ENCODE assay signal across 39 cellular contexts in genomic region chr17:56452469-56452868, GRCh38.
"Had no signal": no experiment of that assay in that cellular context is flagged by ENCODE, and none has a peak within 500 bp of the region (broad histone marks: within the 10 kb centered on the region; RNA-seq: fewer than 3 reads in every experiment).

No MANE protein-coding gene starts in this region.

- H3K27me3 Mint-ChIP-seq: brain had no signal

- H3K4me3 Mint-ChIP-seq: activated CD4-positive, alpha-beta memory T cell treated with anti-CD3 and anti-CD28 coated beads, Interleukin-2, amount 10 ng/mL, durations not matched to agents 7 days and 5 days; activated CD4-positive, alpha-beta T cell treated with anti-CD3 and anti-CD28 coated beads for 36 hours; activated CD4-positive, alpha-beta T cell treated with anti-CD3 and anti-CD28 coated beads, Interleukin-2, amount 10 ng/mL, durations not matched to agents 7 days and 5 days; activated CD8-positive, alpha-beta memory T cell treated with anti-CD3 and anti-CD28 coated beads, Interleukin-2, amount 10 ng/mL, durations not matched to agents 7 days and 5 days; activated CD8-positive, alpha-beta T cell treated with anti-CD3 and anti-CD28 coated beads, Interleukin-2, amount 10 ng/mL, durations not matched to agents 7 days and 5 days; activated naive CD4-positive, alpha-beta T cell treated with anti-CD3 and anti-CD28 coated beads, Interleukin-2, amount 10 ng/mL, durations not matched to agents 7 days and 5 days; activated naive CD4-positive, alpha-beta T cell treated with anti-CD3 and anti-CD28 coated beads, Interleukin-2, amount 50 U/mL, for 24 hours; activated naive CD8-positive, alpha-beta T cell; activated naive CD8-positive, alpha-beta T cell treated with anti-CD3 and anti-CD28 coated beads, Interleukin-2, amount 10 ng/mL, durations not matched to agents 7 days and 5 days; activated naive CD8-positive, alpha-beta T cell treated with anti-CD3 and anti-CD28 coated beads, Interleukin-2, amount 50 U/mL, for 24 hours; activated T-cell treated with anti-CD3 and anti-CD28 coated beads, Interleukin-2, amount 50 U/mL, for 24 hours; brain; central memory CD8-positive, alpha-beta T cell; T-helper 1 cell treated with Interleukin-12 subunit alpha and Interleukin-12 subunit beta and Interleukin-4 antibody, amounts not matched to agents 30 μg/mL and 1 μg/mL, for 36 hours; T-helper 2 cell treated with Interferon-gamma antibody and Interleukin-4, amounts not matched to agents 5 μg/mL and 100 μg/mL, for 36 hours had no signal

- H3K9me3 ChIP-seq: ascending aorta had no signal

- H3K36me3 Mint-ChIP-seq: activated CD8-positive, alpha-beta memory T cell treated with anti-CD3 and anti-CD28 coated beads, Interleukin-2, amount 10 ng/mL, durations not matched to agents 7 days and 5 days; activated naive CD4-positive, alpha-beta T cell treated with anti-CD3 and anti-CD28 coated beads, Interleukin-2, amount 10 ng/mL, durations not matched to agents 7 days and 5 days; activated naive CD8-positive, alpha-beta T cell; activated naive CD8-positive, alpha-beta T cell treated with anti-CD3 and anti-CD28 coated beads, Interleukin-2, amount 10 ng/mL, durations not matched to agents 7 days and 5 days; brain had no signal

- H3K36me3 ChIP-seq: ascending aorta, cardiac muscle cell had no signal

- H3K27ac Mint-ChIP-seq: activated CD4-positive, alpha-beta memory T cell treated with anti-CD3 and anti-CD28 coated beads, Interleukin-2, amount 10 ng/mL, durations not matched to agents 7 days and 5 days; activated CD4-positive, alpha-beta T cell treated with anti-CD3 and anti-CD28 coated beads for 36 hours; activated CD4-positive, alpha-beta T cell treated with anti-CD3 and anti-CD28 coated beads, Interleukin-2, amount 10 ng/mL, durations not matched to agents 7 days and 5 days; activated CD8-positive, alpha-beta memory T cell treated with anti-CD3 and anti-CD28 coated beads, Interleukin-2, amount 10 ng/mL, durations not matched to agents 7 days and 5 days; activated CD8-positive, alpha-beta T cell treated with anti-CD3 and anti-CD28 coated beads, Interleukin-2, amount 10 ng/mL, durations not matched to agents 7 days and 5 days; activated naive CD4-positive, alpha-beta T cell treated with anti-CD3 and anti-CD28 coated beads, Interleukin-2, amount 10 ng/mL, durations not matched to agents 7 days and 5 days; activated naive CD4-positive, alpha-beta T cell treated with anti-CD3 and anti-CD28 coated beads, Interleukin-2, amount 50 U/mL, for 24 hours; activated naive CD8-positive, alpha-beta T cell; activated naive CD8-positive, alpha-beta T cell treated with anti-CD3 and anti-CD28 coated beads, Interleukin-2, amount 10 ng/mL, durations not matched to agents 7 days and 5 days; activated naive CD8-positive, alpha-beta T cell treated with anti-CD3 and anti-CD28 coated beads, Interleukin-2, amount 50 U/mL, for 24 hours; activated T-cell treated with anti-CD3 and anti-CD28 coated beads, Interleukin-2, amount 50 U/mL, for 24 hours; activated T-helper 2 cell treated with anti-CD3 and anti-CD28 coated beads, Interferon-gamma antibody, Interleukin-2, Interleukin-4, amounts not matched to agents 10 μg/mL and 5 μg/mL and 100 μg/mL, durations not matched to agents 14 hours and 24 hours and 36 hours; brain; T-helper 1 cell treated with Interleukin-12 subunit alpha and Interleukin-12 subunit beta and Interleukin-4 antibody, amounts not matched to agents 30 μg/mL and 1 μg/mL, for 36 hours; T-helper 2 cell treated with Interferon-gamma antibody and Interleukin-4, amounts not matched to agents 5 μg/mL and 100 μg/mL, for 36 hours had no signal

- ATAC-seq: activated CD4-positive, alpha-beta T cell treated with anti-CD3 and anti-CD28 coated beads for 36 hours; activated CD4-positive, CD25-positive, alpha-beta regulatory T cell treated with anti-CD3 and anti-CD28 coated beads, Interleukin-2, amount 50 U/mL, for 24 hours; activated CD8-positive, alpha-beta memory T cell treated with anti-CD3 and anti-CD28 coated beads, Interleukin-2, amount 10 ng/mL, durations not matched to agents 7 days and 5 days; activated CD8-positive, alpha-beta T cell treated with anti-CD3 and anti-CD28 coated beads, Interleukin-2, amount 10 ng/mL, durations not matched to agents 7 days and 5 days; activated naive CD8-positive, alpha-beta T cell treated with anti-CD3 and anti-CD28 coated beads, Interleukin-2, amount 50 U/mL, for 24 hours had no signal

- H3K4me3 ChIP-seq: ascending aorta, cardiac muscle cell had no signal

- H3K27me3 ChIP-seq: ascending aorta, cardiac muscle cell had no signal

- H3K4me1 Mint-ChIP-seq: activated CD4-positive, alpha-beta memory T cell treated with anti-CD3 and anti-CD28 coated beads, Interleukin-2, amount 10 ng/mL, durations not matched to agents 7 days and 5 days; activated CD4-positive, alpha-beta T cell treated with anti-CD3 and anti-CD28 coated beads for 36 hours; activated CD4-positive, alpha-beta T cell treated with anti-CD3 and anti-CD28 coated beads, Interleukin-2, amount 10 ng/mL, durations not matched to agents 7 days and 5 days; activated CD8-positive, alpha-beta memory T cell treated with anti-CD3 and anti-CD28 coated beads, Interleukin-2, amount 10 ng/mL, durations not matched to agents 7 days and 5 days; activated naive CD4-positive, alpha-beta T cell treated with anti-CD3 and anti-CD28 coated beads, Interleukin-2, amount 10 ng/mL, durations not matched to agents 7 days and 5 days; activated naive CD4-positive, alpha-beta T cell treated with anti-CD3 and anti-CD28 coated beads, Interleukin-2, amount 50 U/mL, for 24 hours; activated naive CD8-positive, alpha-beta T cell treated with anti-CD3 and anti-CD28 coated beads, Interleukin-2, amount 10 ng/mL, durations not matched to agents 7 days and 5 days; activated naive CD8-positive, alpha-beta T cell treated with anti-CD3 and anti-CD28 coated beads, Interleukin-2, amount 50 U/mL, for 24 hours; central memory CD8-positive, alpha-beta T cell had no signal

- H3K9me3 Mint-ChIP-seq: activated CD4-positive, alpha-beta memory T cell treated with anti-CD3 and anti-CD28 coated beads, Interleukin-2, amount 10 ng/mL, durations not matched to agents 7 days and 5 days; activated CD4-positive, alpha-beta T cell treated with anti-CD3 and anti-CD28 coated beads, Interleukin-2, amount 10 ng/mL, durations not matched to agents 7 days and 5 days; activated naive CD4-positive, alpha-beta T cell treated with anti-CD3 and anti-CD28 coated beads, Interleukin-2, amount 10 ng/mL, durations not matched to agents 7 days and 5 days; activated naive CD8-positive, alpha-beta T cell treated with anti-CD3 and anti-CD28 coated beads, Interleukin-2, amount 10 ng/mL, durations not matched to agents 7 days and 5 days; activated naive CD8-positive, alpha-beta T cell treated with anti-CD3 and anti-CD28 coated beads, Interleukin-2, amount 50 U/mL, for 24 hours; activated T-cell treated with anti-CD3 and anti-CD28 coated beads, Interleukin-2, amount 50 U/mL, for 24 hours; activated T-helper 2 cell treated with anti-CD3 and anti-CD28 coated beads, Interferon-gamma antibody, Interleukin-2, Interleukin-4, amounts not matched to agents 10 μg/mL and 5 μg/mL and 100 μg/mL, durations not matched to agents 14 hours and 24 hours and 36 hours; central memory CD8-positive, alpha-beta T cell; T-helper 1 cell treated with Interleukin-12 subunit alpha and Interleukin-12 subunit beta and Interleukin-4 antibody, amounts not matched to agents 30 μg/mL and 1 μg/mL, for 36 hours; T-helper 2 cell treated with Interferon-gamma antibody and Interleukin-4, amounts not matched to agents 5 μg/mL and 100 μg/mL, for 36 hours had no signal

- DNase-seq: activated CD4-positive, alpha-beta memory T cell treated with anti-CD3 and anti-CD28 coated beads, Interleukin-2, amount 10 ng/mL, durations not matched to agents 7 days and 5 days; activated CD4-positive, alpha-beta T cell treated with anti-CD3 and anti-CD28 coated beads for 1 hour; activated CD4-positive, alpha-beta T cell treated with anti-CD3 and anti-CD28 coated beads for 36 hours; activated CD4-positive, alpha-beta T cell treated with anti-CD3 and anti-CD28 coated beads for 48 hours; activated CD4-positive, alpha-beta T cell treated with anti-CD3 and anti-CD28 coated beads, Interleukin-2, amount 10 ng/mL, durations not matched to agents 7 days and 5 days; activated CD4-positive, alpha-beta T cell treated with anti-CD3 and anti-CD28 coated beads, Interleukin-2, amount 50 U/mL, for 48 hours; activated CD4-positive, CD25-positive, alpha-beta regulatory T cell; activated CD8-positive, alpha-beta memory T cell treated with anti-CD3 and anti-CD28 coated beads for 24 hours; activated CD8-positive, alpha-beta memory T cell treated with anti-CD3 and anti-CD28 coated beads, Interleukin-2, amount 10 ng/mL, durations not matched to agents 7 days and 5 days; activated CD8-positive, alpha-beta memory T cell treated with anti-CD3 and anti-CD28 coated beads, Interleukin-2, amount 50 U/mL, for 48 hours; activated CD8-positive, alpha-beta T cell treated with anti-CD3 and anti-CD28 coated beads, Interleukin-2, amount 10 ng/mL, durations not matched to agents 7 days and 5 days; activated effector memory CD4-positive, alpha-beta T cell treated with Interleukin-2 at 50 U/mL for 16 hours; activated gamma-delta T cell; activated naive CD4-positive, alpha-beta T cell treated with anti-CD3 and anti-CD28 coated beads, Interleukin-2, amount 10 ng/mL, durations not matched to agents 7 days and 5 days; activated naive CD4-positive, alpha-beta T cell treated with Interleukin-2 at 50 U/mL for 16 hours; activated naive CD8-positive, alpha-beta T cell treated with anti-CD3 and anti-CD28 coated beads, Interleukin-2, amount 10 ng/mL, durations not matched to agents 7 days and 5 days; activated naive CD8-positive, alpha-beta T cell treated with anti-CD3 and anti-CD28 coated beads, Interleukin-2, amount 50 U/mL, for 24 hours; activated T-cell treated with anti-CD3 and anti-CD28 coated beads, Interleukin-2, amount 50 U/mL, for 24 hours; activated T-cell treated with anti-CD3 and anti-CD28 coated beads, Interleukin-2, amount 50 U/mL, for 48 hours; amygdala; anterior cingulate cortex; caudate nucleus; cerebellar nuclear complex; T-helper 1 cell; T-helper 2 cell; T-helper 9 cell had no signal

- H3K4me1 ChIP-seq: ascending aorta had no signal

- FAIRE-seq: bronchial epithelial cell, TTC549 had no signal

- H3K27ac ChIP-seq: ascending aorta, cardiac muscle cell, VCaP had no signal
